Comparison of ENCODE assay signal across 20 cellular contexts in the genomic region with DNA sequence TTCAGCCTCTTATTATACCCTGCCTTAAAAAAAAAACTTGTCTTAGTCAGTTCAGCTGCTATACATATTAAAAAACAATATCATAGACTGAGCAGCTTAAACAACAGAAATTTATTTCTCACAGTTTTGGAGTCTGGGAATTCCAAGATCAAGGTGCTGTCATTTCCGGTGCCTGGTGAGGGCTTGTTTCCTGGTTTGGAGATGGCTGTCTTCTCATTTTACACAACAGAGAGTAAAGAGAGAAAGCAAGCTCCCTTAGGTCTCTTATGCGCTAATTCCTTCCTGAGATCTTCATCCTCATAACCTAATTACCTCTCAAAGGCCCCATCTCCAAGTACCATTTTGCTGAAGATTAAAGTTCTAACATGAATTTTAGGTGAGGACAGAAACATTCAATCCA.
"Had no signal": no experiment of that assay in that cellular context is flagged by ENCODE, and none has a peak within 500 bp of the region (broad histone marks: within the 10 kb centered on the region; RNA-seq: fewer than 3 reads in every experiment).

No MANE protein-coding gene starts in this region.

- DNase-seq: Kasumi-1, MM.1S, NCI-H1092 treated with DMSO at 0.1 percent for 48 hours, NCI-H1436, NCI-H187, NCI-H2029, NCI-H2081 treated with DMSO at 0.1 percent for 48 hours, NCI-H226, NCI-H510A, NCI-H524 treated with DMSO at 0.1 percent for 48 hours, NCI-H69, NCI-H774, Right ventricle myocardium superior, RPMI8226, SIG-M5, T-helper 1 cell had no signal

- H3K36me3 ChIP-seq: SJSA1 had no signal

- H3K4me1 ChIP-seq: SJSA1 had no signal

- H3K27ac ChIP-seq: KMS-11, SJSA1, SK-N-MC had no signal

- H3K4me3 ChIP-seq: K562, SJSA1, SK-N-MC had no signal

- H3K9ac ChIP-seq: KMS-11 had no signal

- H3K27me3 ChIP-seq: SJSA1 had no signal

- ATAC-seq: K562 had no signal

- H3K9me3 ChIP-seq: SJSA1 had no signal

- H3K4me2 ChIP-seq: KMS-11 had no signal
